ENCODE assay signal across 17 cellular contexts in genomic region chr9:118148990-118149389, GRCh38.
A peak's percentile ranks its signal among the peaks of the same experiment; 100 is the strongest.
DNase-seq lines count a peak whose midpoint lies in the region; ATAC-seq, FAIRE-seq and TF ChIP-seq lines count a peak whose summit lies in the region.
"Had no signal": no experiment of that assay in that cellular context is flagged by ENCODE, and none has a peak within 500 bp of the region (broad histone marks: within the 10 kb centered on the region; RNA-seq: fewer than 3 reads in every experiment).

No MANE protein-coding gene starts in this region.

- TF ChIP-seq CTCF in H1 (IDR thresholded peaks at IDR 0.05; ENCODE audit: control extremely low read depth in 1 of 3, insufficient read depth in 1 of 3, low read depth in 1 of 3, low read length in 3 of 3), result no peak

- no peaks in the 10 kb centered on the region for H3K79me1 ChIP-seq in H1 (ENCODE audit: low read depth, low read length)

- H3K9me3 ChIP-seq in H1 (ENCODE audit: insufficient read depth in 2 of 2, low read depth in 1 of 2, low read length in 1 of 2), result no peaks in the 10 kb centered on the region
- H3K9me3 ChIP-seq: BLaER1 treated with 17β-estradiol and CSF1 and Interleukin-3, amounts not matched to agents 10 nM and 100 nM; HAP-1 had no signal

- TF ChIP-seq POLR2A in GM12891 (IDR thresholded peaks at IDR 0.05; ENCODE audit: low read depth, low read length) (no peak), H1 (IDR thresholded peaks at IDR 0.05; ENCODE audit: control extremely low read depth in 1 of 2, low read depth in 2 of 2, low read length in 2 of 2) (no peak)

- CTCF ChIA-PET in H1 (lab: Charles Lee; ENCODE audit: partially characterized antibody), result interaction anchor here (0.9 to 2.1 kb wide), 5 partner anchors 8 to 367 kb away, joined by 3 to 5 read pairs (median 3); no protein-coding TSS in a partner anchor

- no peaks in the 10 kb centered on the region for H3K27me3 ChIP-seq in H1 (replicated peaks in 1 of 4; ENCODE audit: control insufficient read depth in 3 of 4, extremely low read depth in 1 of 4, insufficient read depth in 3 of 4, low read length in 3 of 4)
- H3K27me3 ChIP-seq: BLaER1 treated with 17β-estradiol and CSF1 and Interleukin-3, amounts not matched to agents 10 nM and 100 nM had no signal

- FAIRE-seq in GM12891 (lab: Jason Lieb, UNC), result no peak
- FAIRE-seq in H1 (lab: Jason Lieb, UNC), result no peak

- H3K27ac ChIP-seq in H1 (ENCODE audit: low read depth, low read length), result no peak overlapping the region
- H3K27ac ChIP-seq: BLaER1 treated with 17β-estradiol and CSF1 and Interleukin-3, amounts not matched to agents 10 nM and 100 nM; HL-60 had no signal

- no peak for TF ChIP-seq EP300 in H1 (IDR thresholded peaks at IDR 0.05; ENCODE audit: borderline replicate concordance in 1 of 2, low read depth in 2 of 2, low read length in 2 of 2)

- 89% methylated on average over 1 of the region's 1 CpG; no CpG with 5 or more reads in 1 of the 2 experiments for WGBS in H1 (ENCODE audit: extremely low coverage in 1 of 2, insufficient coverage in 1 of 2, insufficient read length in 1 of 2, insufficient replicate concordance in 2 of 2, low coverage in 1 of 2, low lambda C conversion rate in 2 of 2, missing lambda C conversion rate in 1 of 2), 2 experiments

- no peak overlapping the region for H3K4me3 Mint-ChIP-seq in activated naive CD8-positive, alpha-beta T cell treated with anti-CD3 and anti-CD28 coated beads, Interleukin-2, amount 50 U/mL, for 24 hours
- H3K4me3 Mint-ChIP-seq: B cell; CD8-positive, alpha-beta T cell had no signal

- no peak overlapping the region for H4K91ac ChIP-seq in H1 (replicated peaks; ENCODE audit: insufficient read length, low read length)

- no peak overlapping the region for H4K8ac ChIP-seq in H1 (ENCODE audit: extremely low read depth, insufficient read depth, low read length)

- no peak overlapping the region for H3K4me2 ChIP-seq in H1 (ENCODE audit: insufficient read depth in 1 of 2, low read depth in 2 of 2, low read length in 2 of 2)
- H3K4me2 ChIP-seq: BLaER1 treated with 17β-estradiol and CSF1 and Interleukin-3, amounts not matched to agents 10 nM and 100 nM had no signal

- H4K5ac ChIP-seq in H1 (ENCODE audit: insufficient read length, low read depth, low read length), result no peak overlapping the region

- H3K4me1 ChIP-seq in H1 (replicated peaks in 1 of 4; ENCODE audit: control insufficient read depth in 3 of 4, insufficient read depth in 4 of 4, low read length in 3 of 4), result no peaks in the 10 kb centered on the region
- H3K4me1 ChIP-seq: BLaER1 treated with 17β-estradiol and CSF1 and Interleukin-3, amounts not matched to agents 10 nM and 100 nM; HAP-1 had no signal

- H3K36me3 ChIP-seq in H1 (ENCODE audit: control insufficient read depth in 2 of 4, insufficient read depth in 4 of 4, low read length in 3 of 4), result no peaks in the 10 kb centered on the region
- H3K36me3 ChIP-seq: BLaER1 treated with 17β-estradiol and CSF1 and Interleukin-3, amounts not matched to agents 10 nM and 100 nM; HAP-1 had no signal

- H3K4me1 Mint-ChIP-seq in activated naive CD8-positive, alpha-beta T cell treated with anti-CD3 and anti-CD28 coated beads, Interleukin-2, amount 50 U/mL, for 24 hours, result no peaks in the 10 kb centered on the region
- H3K4me1 Mint-ChIP-seq: B cell had no signal

- H2BK12ac ChIP-seq in H1 (ENCODE audit: low read depth, low read length), result no peak overlapping the region

- DNase-seq in GM12891 (ENCODE audit: insufficient read length, low spot score), result no peak
- peak; percentile 11 for DNase-seq in NCI-H69 (lab: John Stamatoyannopoulos, UW)
- DNase-seq in H1 (ENCODE audit: low read depth in 1 of 2, low spot score in 2 of 2), result no peak
- peak; percentile 8 for DNase-seq in kidney tubule cell (ENCODE audit: low spot score)
- DNase-seq in NCI-H2081 (lab: John Stamatoyannopoulos, UW), result no peak
- no peak for DNase-seq in activated naive CD8-positive, alpha-beta T cell treated with anti-CD3 and anti-CD28 coated beads, Interleukin-2, amount 50 U/mL, for 24 hours
- no peak for DNase-seq in NCI-H1417 (lab: John Stamatoyannopoulos, UW)
- DNase-seq: 8988T; Calu3; CD8-positive, alpha-beta T cell; DMS79 treated with DMSO at 0.1 percent for 48 hours; GF-D8 had no signal

- peaks cover 8% of the 10 kb centered on the region for H3K9me3 Mint-ChIP-seq in activated naive CD8-positive, alpha-beta T cell treated with anti-CD3 and anti-CD28 coated beads, Interleukin-2, amount 50 U/mL, for 24 hours

- H3K4me3 ChIP-seq in H1 (ENCODE audit: extremely low read depth in 1 of 4, insufficient read depth in 2 of 4, low read depth in 3 of 4, low read length in 4 of 4), result no peak overlapping the region
- H3K4me3 ChIP-seq: BLaER1 treated with 17β-estradiol and CSF1 and Interleukin-3, amounts not matched to agents 10 nM and 100 nM; HAP-1 had no signal

- H3K79me2 ChIP-seq in H1 (ENCODE audit: control insufficient read depth in 1 of 2, insufficient read depth in 2 of 2, low read length in 2 of 2), result no peaks in the 10 kb centered on the region

- H2AK5ac ChIP-seq in H1 (ENCODE audit: low read depth, low read length), result no peak overlapping the region

- POLR2A ChIA-PET in H1 (lab: Charles Lee; ENCODE audit: partially characterized antibody), result no interaction called here

- ATAC-seq in activated naive CD8-positive, alpha-beta T cell treated with anti-CD3 and anti-CD28 coated beads, Interleukin-2, amount 50 U/mL, for 24 hours, result no peak
- ATAC-seq in HG03095 (IDR thresholded peaks at IDR 0.05; ENCODE audit: unreplicated experiment), result no peak
- ATAC-seq: CD8-positive, alpha-beta T cell had no signal

- no peaks in the 10 kb centered on the region for H3K23me2 ChIP-seq in H1 (ENCODE audit: low read depth, low read length)

- no peak overlapping the region for H3K9ac ChIP-seq in H1 (replicated peaks in 1 of 4; ENCODE audit: extremely low read depth in 1 of 4, low read depth in 3 of 4, low read length in 3 of 4)
- H3K9ac ChIP-seq: BLaER1 treated with 17β-estradiol and CSF1 and Interleukin-3, amounts not matched to agents 10 nM and 100 nM had no signal

- H2AFZ ChIP-seq in H1 (ENCODE audit: low read length), result 0 out of 2 replicates have a peak overlapping the region, but pooled peaks have one; percentile 9

- no peak overlapping the region for H2BK120ac ChIP-seq in H1 (replicated peaks; ENCODE audit: low read depth, low read length)

- no peaks in the 10 kb centered on the region for H3K27me3 Mint-ChIP-seq in activated naive CD8-positive, alpha-beta T cell treated with anti-CD3 and anti-CD28 coated beads, Interleukin-2, amount 50 U/mL, for 24 hours
- H3K27me3 Mint-ChIP-seq: B cell had no signal

- TF ChIP-seq RAD21 in H1 (IDR thresholded peaks at IDR 0.05 in 1 of 2, conservative IDR thresholded peaks at IDR 0.05 in 1 of 2; ENCODE audit: low read depth in 2 of 2, low read length in 2 of 2), result no peak

- H2BK5ac ChIP-seq in H1 (ENCODE audit: low read depth, low read length), result no peak overlapping the region

- no peak overlapping the region for H3K56ac ChIP-seq in H1 (replicated peaks; ENCODE audit: insufficient read length, low read depth, low read length)

- no peak overlapping the region for H3K23ac ChIP-seq in H1 (ENCODE audit: insufficient read length)

- H3K27ac Mint-ChIP-seq in activated naive CD8-positive, alpha-beta T cell treated with anti-CD3 and anti-CD28 coated beads, Interleukin-2, amount 50 U/mL, for 24 hours, result no peak overlapping the region
- H3K27ac Mint-ChIP-seq: B cell; CD8-positive, alpha-beta T cell had no signal

- H2BK15ac ChIP-seq in H1 (ENCODE audit: low read length), result no peak overlapping the region

- no peak overlapping the region for H3K14ac ChIP-seq in H1 (ENCODE audit: insufficient read length)

- no peaks in the 10 kb centered on the region for H3K36me3 Mint-ChIP-seq in activated naive CD8-positive, alpha-beta T cell treated with anti-CD3 and anti-CD28 coated beads, Interleukin-2, amount 50 U/mL, for 24 hours (ENCODE audit: low read depth)
- H3K36me3 Mint-ChIP-seq: CD8-positive, alpha-beta T cell had no signal

- H3K18ac ChIP-seq in H1 (ENCODE audit: extremely low read depth, low read length), result no peak overlapping the region

- no peak overlapping the region for H3K4ac ChIP-seq in H1 (replicated peaks; ENCODE audit: insufficient read length, low read depth, low read length)

- no peaks in the 10 kb centered on the region for H4K20me1 ChIP-seq in H1 (replicated peaks in 1 of 2; ENCODE audit: control insufficient read depth in 1 of 2, insufficient read depth in 2 of 2, low read length in 2 of 2)
- H4K20me1 ChIP-seq: BLaER1 treated with 17β-estradiol and CSF1 and Interleukin-3, amounts not matched to agents 10 nM and 100 nM had no signal

- H2BK20ac ChIP-seq in H1 (ENCODE audit: low read length), result no peak overlapping the region

TF ChIP-seq in GM12891, 5 proteins besides CTCF, POLR2A, EP300 and RAD21:
- TF ChIP-seq SPI1 (IDR thresholded peaks at IDR 0.05; ENCODE audit: low read depth, low read length) (0 out of 2 replicates have a peak, but pooled peaks have one; percentile 15), TAF1 (IDR thresholded peaks at IDR 0.05; ENCODE audit: low read depth, low read length) (no peak)

TF ChIP-seq in H1, 55 proteins besides CTCF, POLR2A, EP300 and RAD21:
- TF ChIP-seq SAP30 (IDR thresholded peaks at IDR 0.05; ENCODE audit: insufficient read depth, insufficient replicate concordance, low read length) (no peak), TEAD4 (IDR thresholded peaks at IDR 0.05; ENCODE audit: low read depth, low read length) (no peak), POLR2AphosphoS5 (IDR thresholded peaks at IDR 0.05; ENCODE audit: low read depth, low read length) (no peak), EZH2 (IDR thresholded peaks at IDR 0.05; ENCODE audit: low read depth, low read length, severe bottlenecking) (no peak), KDM4A (IDR thresholded peaks at IDR 0.05; ENCODE audit: low read depth, low read length, severe bottlenecking) (no peak), CBX8 (IDR thresholded peaks at IDR 0.05; ENCODE audit: borderline replicate concordance, low read depth, low read length) (no peak), CREB1 (IDR thresholded peaks at IDR 0.05) (no peak)

Comparison
In these comparisons a context has a peak if more than half of its experiments do, and no peak if none do; other contexts are left out.
1. DNase-seq: peak in NCI-H69 (single experiment) and kidney tubule cell (single experiment); none in GM12891 (single experiment), H1 (0 of 2), NCI-H2081 (0 of 2), activated naive CD8-positive, alpha-beta T cell treated with anti-CD3 and anti-CD28 coated beads, Interleukin-2, amount 50 U/mL, for 24 hours (single experiment) and NCI-H1417 (0 of 3).